8 cellular contexts compared by ENCODE assay signal in the genomic region with DNA sequence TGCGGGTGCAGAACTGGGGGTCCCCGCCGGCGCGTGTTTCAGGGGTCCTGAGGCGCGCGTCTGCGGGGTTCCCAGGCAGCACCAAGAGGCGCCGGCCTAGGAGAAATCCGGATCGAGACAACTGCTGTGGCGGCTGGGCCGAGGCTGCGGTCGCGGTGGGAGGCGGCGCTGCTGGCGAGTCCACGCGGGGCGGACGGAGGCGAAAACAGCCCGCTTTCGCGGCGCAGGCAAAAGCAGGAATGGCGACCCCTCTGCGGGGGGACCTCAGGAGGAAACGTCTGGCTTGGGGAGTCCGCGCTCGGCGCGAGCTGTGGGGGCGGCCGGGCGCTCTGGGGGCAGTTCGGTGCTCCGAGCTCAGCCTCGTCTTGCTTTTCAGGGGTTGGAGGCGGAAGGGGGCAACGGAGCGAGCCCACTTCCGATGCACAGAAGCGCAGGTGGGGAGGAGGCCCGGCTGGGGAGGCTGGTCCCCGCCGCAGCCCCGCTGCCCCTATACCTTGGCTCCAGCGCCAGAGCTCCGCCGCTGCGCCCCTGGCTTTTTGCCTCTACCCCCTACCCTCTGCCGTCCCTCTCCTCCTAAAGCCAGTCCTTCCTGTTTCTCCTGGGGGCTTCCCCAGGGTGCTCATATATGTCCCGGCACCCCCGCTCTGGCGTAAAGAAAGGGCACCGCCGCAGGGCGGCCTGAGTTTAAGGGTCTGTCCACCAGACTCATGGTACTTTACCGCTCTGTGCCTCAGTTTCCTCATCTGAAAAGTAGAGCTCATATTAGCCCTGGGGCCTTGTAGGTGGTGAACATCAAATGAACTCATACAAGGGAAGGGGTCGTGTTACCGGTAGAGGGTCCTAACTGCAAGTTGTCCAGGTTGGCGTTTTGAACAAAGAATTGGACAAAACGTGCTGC.
A peak's percentile ranks its signal among the peaks of the same experiment; 100 is the strongest.
DNase-seq lines count a peak whose midpoint lies in the region; ATAC-seq and TF ChIP-seq lines count a peak whose summit lies in the region.

No MANE protein-coding gene starts in this region.

- H3K4me3 ChIP-seq in ectodermal cell (ENCODE audit: insufficient read depth, low read depth, low read length) (peak overlapping the region; percentile 47), suprapubic skin (peak overlapping the region; percentile 61)

- H3K36me3 ChIP-seq in ectodermal cell (ENCODE audit: control insufficient read depth, insufficient read depth, low read length), result no peaks in the 10 kb centered on the region
- H3K36me3 ChIP-seq in suprapubic skin, result no peaks in the 10 kb centered on the region

- H3K9me3 Mint-ChIP-seq in WTC11, result peaks cover 26% of the 10 kb centered on the region

- H3K27me3 Mint-ChIP-seq in WTC11 (ENCODE audit: low read depth), result peaks cover 47% of the 10 kb centered on the region

- no peak for TF ChIP-seq CTCF in WTC11 (IDR thresholded peaks at IDR 0.05)
- TF ChIP-seq CTCF in suprapubic skin (IDR thresholded peaks at IDR 0.05), result no peak

- H3K27me3 ChIP-seq in ectodermal cell (ENCODE audit: control insufficient read depth, insufficient read depth, low read length, poor library complexity, severe bottlenecking) (peaks cover 32% of the 10 kb centered on the region), suprapubic skin (peaks cover 8% of the 10 kb centered on the region)

- H3K27ac ChIP-seq in ectodermal cell (ENCODE audit: insufficient read depth, low read depth, low read length, poor library complexity, severe bottlenecking), result no peak overlapping the region
- H3K27ac ChIP-seq in suprapubic skin, result peak overlapping the region; percentile 4

- CTCF ChIA-PET in WTC11 (lab: Charles Lee), result interaction anchor here (0.8 to 1.8 kb wide), 4 partner anchors 12 to 394 kb away, joined by 3 to 14 read pairs (median 4); no protein-coding TSS in a partner anchor

- TF ChIP-seq EP300 in suprapubic skin (IDR thresholded peaks at IDR 0.05), result no peak

- DNase-seq in NCI-H146 (lab: John Stamatoyannopoulos, UW) (peak; percentile 60), NCI-H146 treated with DMSO at 0.1 percent for 48 hours (lab: John Stamatoyannopoulos, UW; ENCODE audit: unreplicated experiment) (no peak), WTC11 (ENCODE audit: low spot score) (peak; percentile 22), lung microvascular endothelial cell (ENCODE audit: low read depth in 2 of 2) (peak; percentile 7 to 41), suprapubic skin (ENCODE audit: low spot score in 2 of 2) (no peak)

- H3K36me3 Mint-ChIP-seq in WTC11, result peaks cover 17% of the 10 kb centered on the region

- no peaks in the 10 kb centered on the region for H3K9me3 ChIP-seq in ectodermal cell (ENCODE audit: control insufficient read depth, low read length)
- no peaks in the 10 kb centered on the region for H3K9me3 ChIP-seq in suprapubic skin

- no peak for TF ChIP-seq POLR2A in suprapubic skin (IDR thresholded peaks at IDR 0.05)

- H3K4me1 ChIP-seq in ectodermal cell (ENCODE audit: control insufficient read depth, insufficient read depth, low read length) (no peaks in the 10 kb centered on the region), suprapubic skin (peaks cover 17% of the 10 kb centered on the region)

- POLR2A ChIA-PET in WTC11 (lab: Charles Lee), result no interaction called here

- WGBS in ectodermal cell, 2 experiments, result 22 to 23% methylated on average over 69 of the region's 69 CpGs
- 13% methylated on average over 40 of the region's 69 CpGs for WGBS in suprapubic skin

- no peak overlapping the region for H3K27ac Mint-ChIP-seq in WTC11

- peaks cover 11% of the 10 kb centered on the region; the same call in 1 of the 2 replicates for H3K4me1 Mint-ChIP-seq in WTC11

- peak; percentile 31 for ATAC-seq in HG03439 (IDR thresholded peaks at IDR 0.05; ENCODE audit: unreplicated experiment)
- peak; percentile 24 for ATAC-seq in WTC11
- ATAC-seq in HG02623 (IDR thresholded peaks at IDR 0.05; ENCODE audit: unreplicated experiment), result no peak

- peak overlapping the region; percentile 62 for H3K4me3 Mint-ChIP-seq in WTC11

TF ChIP-seq in WTC11, 78 proteins besides CTCF, POLR2A, EP300 and RAD21:
- TF ChIP-seq, protein P1, sequence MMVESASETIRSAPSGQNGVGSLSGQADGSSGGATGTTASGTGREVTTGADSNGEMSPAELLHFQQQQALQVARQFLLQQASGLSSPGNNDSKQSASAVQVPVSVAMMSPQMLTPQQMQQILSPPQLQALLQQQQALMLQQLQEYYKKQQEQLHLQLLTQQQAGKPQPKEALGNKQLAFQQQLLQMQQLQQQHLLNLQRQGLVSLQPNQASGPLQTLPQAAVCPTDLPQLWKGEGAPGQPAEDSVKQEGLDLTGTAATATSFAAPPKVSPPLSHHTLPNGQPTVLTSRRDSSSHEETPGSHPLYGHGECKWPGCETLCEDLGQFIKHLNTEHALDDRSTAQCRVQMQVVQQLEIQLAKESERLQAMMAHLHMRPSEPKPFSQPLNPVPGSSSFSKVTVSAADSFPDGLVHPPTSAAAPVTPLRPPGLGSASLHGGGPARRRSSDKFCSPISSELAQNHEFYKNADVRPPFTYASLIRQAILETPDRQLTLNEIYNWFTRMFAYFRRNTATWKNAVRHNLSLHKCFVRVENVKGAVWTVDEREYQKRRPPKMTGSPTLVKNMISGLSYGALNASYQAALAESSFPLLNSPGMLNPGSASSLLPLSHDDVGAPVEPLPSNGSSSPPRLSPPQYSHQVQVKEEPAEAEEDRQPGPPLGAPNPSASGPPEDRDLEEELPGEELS (CRISPR knock-in tag; IDR thresholded peaks at IDR 0.05), result no peak
- no peak for TF ChIP-seq JUN (CRISPR knock-in tag; IDR thresholded peaks at IDR 0.05)
- TF ChIP-seq, protein P2, sequence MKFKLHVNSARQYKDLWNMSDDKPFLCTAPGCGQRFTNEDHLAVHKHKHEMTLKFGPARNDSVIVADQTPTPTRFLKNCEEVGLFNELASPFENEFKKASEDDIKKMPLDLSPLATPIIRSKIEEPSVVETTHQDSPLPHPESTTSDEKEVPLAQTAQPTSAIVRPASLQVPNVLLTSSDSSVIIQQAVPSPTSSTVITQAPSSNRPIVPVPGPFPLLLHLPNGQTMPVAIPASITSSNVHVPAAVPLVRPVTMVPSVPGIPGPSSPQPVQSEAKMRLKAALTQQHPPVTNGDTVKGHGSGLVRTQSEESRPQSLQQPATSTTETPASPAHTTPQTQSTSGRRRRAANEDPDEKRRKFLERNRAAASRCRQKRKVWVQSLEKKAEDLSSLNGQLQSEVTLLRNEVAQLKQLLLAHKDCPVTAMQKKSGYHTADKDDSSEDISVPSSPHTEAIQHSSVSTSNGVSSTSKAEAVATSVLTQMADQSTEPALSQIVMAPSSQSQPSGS (CRISPR knock-in tag; IDR thresholded peaks at IDR 0.05; ENCODE audit: borderline replicate concordance, low read depth), result no peak
- TF ChIP-seq TEAD1 (CRISPR knock-in tag; IDR thresholded peaks at IDR 0.05), result no peak
- no peak for TF ChIP-seq ZNF671 (CRISPR knock-in tag; IDR thresholded peaks at IDR 0.05)
- TF ChIP-seq TCF7 (CRISPR knock-in tag; IDR thresholded peaks at IDR 0.05; ENCODE audit: low read depth), result no peak
- no peak for TF ChIP-seq NR2C2 (CRISPR knock-in tag; IDR thresholded peaks at IDR 0.05)
- no peak for TF ChIP-seq NFATC4 (CRISPR knock-in tag; IDR thresholded peaks at IDR 0.05)
- TF ChIP-seq, protein P3, sequence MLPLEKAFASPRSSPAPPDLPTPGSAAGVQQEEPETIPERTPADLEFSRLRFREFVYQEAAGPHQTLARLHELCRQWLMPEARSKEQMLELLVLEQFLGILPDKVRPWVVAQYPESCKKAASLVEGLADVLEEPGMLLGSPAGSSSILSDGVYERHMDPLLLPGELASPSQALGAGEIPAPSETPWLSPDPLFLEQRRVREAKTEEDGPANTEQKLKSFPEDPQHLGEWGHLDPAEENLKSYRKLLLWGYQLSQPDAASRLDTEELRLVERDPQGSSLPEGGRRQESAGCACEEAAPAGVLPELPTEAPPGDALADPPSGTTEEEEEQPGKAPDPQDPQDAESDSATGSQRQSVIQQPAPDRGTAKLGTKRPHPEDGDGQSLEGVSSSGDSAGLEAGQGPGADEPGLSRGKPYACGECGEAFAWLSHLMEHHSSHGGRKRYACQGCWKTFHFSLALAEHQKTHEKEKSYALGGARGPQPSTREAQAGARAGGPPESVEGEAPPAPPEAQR (CRISPR knock-in tag; IDR thresholded peaks at IDR 0.05), result no peak
TF ChIP-seq in WTC11: peak in this region for 0.

Comparison
In these comparisons a context has a peak if more than half of its experiments do, and no peak if none do; other contexts are left out.
1. DNase-seq: peak in NCI-H146 (single experiment), WTC11 (single experiment) and lung microvascular endothelial cell (2 of 2); none in NCI-H146 treated with DMSO at 0.1 percent for 48 hours (single experiment) and suprapubic skin (0 of 2).